In the genomic region with DNA sequence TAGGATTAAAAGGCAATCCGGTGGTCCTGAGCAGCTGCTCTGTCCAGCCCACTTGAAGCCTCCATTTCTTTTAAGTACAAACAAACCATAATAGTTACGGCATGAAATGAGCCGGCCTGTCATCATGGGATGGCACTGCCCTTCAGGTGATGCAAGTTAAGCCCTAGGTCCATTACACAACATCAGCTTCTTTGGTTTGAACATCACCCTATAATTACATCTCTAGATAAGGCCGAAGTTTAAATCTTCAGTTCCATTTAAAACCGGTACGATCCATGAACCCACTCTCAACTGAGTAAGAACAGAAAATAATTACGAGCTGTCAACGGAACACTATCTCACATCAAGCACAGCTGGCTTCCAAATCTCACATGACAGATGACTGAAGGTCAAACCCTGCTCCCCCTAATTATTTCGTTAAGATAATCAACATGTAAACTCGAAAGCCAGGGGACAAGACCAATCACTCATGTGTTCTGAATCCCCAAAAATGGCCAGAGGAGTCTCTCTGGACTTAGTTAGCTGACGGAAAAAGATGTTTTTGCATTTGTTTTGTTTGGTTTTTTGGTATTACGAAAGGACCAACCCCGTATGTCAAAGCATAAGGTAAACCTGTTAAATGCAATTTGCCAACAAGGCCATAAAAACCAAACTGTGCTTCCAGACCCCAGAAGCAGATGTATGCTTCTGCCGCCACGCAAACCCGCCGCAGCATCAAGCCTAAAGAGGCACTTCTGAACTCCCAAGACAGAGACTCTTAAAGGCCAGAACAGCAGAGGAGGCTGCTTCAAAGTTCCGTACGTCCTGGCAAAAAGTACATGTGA, we compare ENCODE assay signal across 17 cellular contexts.
"Had no signal": no experiment of that assay in that cellular context is flagged by ENCODE, and none has a peak within 500 bp of the region (broad histone marks: within the 10 kb centered on the region; RNA-seq: fewer than 3 reads in every experiment).

No MANE protein-coding gene starts in this region.

- H3K4me3 Mint-ChIP-seq: activated naive CD4-positive, alpha-beta T cell treated with anti-CD3 and anti-CD28 coated beads, Interleukin-2, amount 10 ng/mL, durations not matched to agents 7 days and 5 days; activated naive CD8-positive, alpha-beta T cell treated with anti-CD3 and anti-CD28 coated beads, Interleukin-2, amount 50 U/mL, for 24 hours; activated T-cell treated with anti-CD3 and anti-CD28 coated beads, Interleukin-2, amount 50 U/mL, for 4 hours; brain; central memory CD8-positive, alpha-beta T cell; mesothelial cell of epicardium; natural killer cell treated with Interleukin-12 subunit alpha and Interleukin-12 subunit beta and Interleukin-15 and Interleukin-18, amount 100 ng/mL, for 72 hours; stimulated activated effector memory CD8-positive, alpha-beta T cell treated with anti-CD3 and anti-CD28 coated beads, Interleukin-12 subunit alpha, Interleukin-12 subunit beta, amount 100 ng/mL, for 72 hours; T-helper 1 cell treated with Interleukin-12 subunit alpha and Interleukin-12 subunit beta and Interleukin-4 antibody, amounts not matched to agents 30 μg/mL and 1 μg/mL, for 36 hours had no signal

- H3K27me3 Mint-ChIP-seq: activated naive CD4-positive, alpha-beta T cell treated with anti-CD3 and anti-CD28 coated beads, Interleukin-2, amount 10 ng/mL, durations not matched to agents 7 days and 5 days; activated naive CD8-positive, alpha-beta T cell treated with anti-CD3 and anti-CD28 coated beads, Interleukin-2, amount 50 U/mL, for 24 hours; brain; central memory CD8-positive, alpha-beta T cell; natural killer cell treated with Interleukin-12 subunit alpha and Interleukin-12 subunit beta and Interleukin-15 and Interleukin-18, amount 100 ng/mL, for 72 hours had no signal

- H3K9me3 Mint-ChIP-seq: activated naive CD4-positive, alpha-beta T cell treated with anti-CD3 and anti-CD28 coated beads, Interleukin-2, amount 10 ng/mL, durations not matched to agents 7 days and 5 days; activated naive CD8-positive, alpha-beta T cell treated with anti-CD3 and anti-CD28 coated beads, Interleukin-2, amount 50 U/mL, for 24 hours; activated T-cell treated with anti-CD3 and anti-CD28 coated beads, Interleukin-2, amount 50 U/mL, for 4 hours; brain; central memory CD8-positive, alpha-beta T cell; mesothelial cell of epicardium; natural killer cell treated with Interleukin-12 subunit alpha and Interleukin-12 subunit beta and Interleukin-15 and Interleukin-18, amount 100 ng/mL, for 72 hours; stimulated activated effector memory CD8-positive, alpha-beta T cell treated with anti-CD3 and anti-CD28 coated beads, Interleukin-12 subunit alpha, Interleukin-12 subunit beta, amount 100 ng/mL, for 72 hours; T-helper 1 cell treated with Interleukin-12 subunit alpha and Interleukin-12 subunit beta and Interleukin-4 antibody, amounts not matched to agents 30 μg/mL and 1 μg/mL, for 36 hours had no signal

- H3K27ac Mint-ChIP-seq: activated naive CD4-positive, alpha-beta T cell treated with anti-CD3 and anti-CD28 coated beads, Interleukin-2, amount 10 ng/mL, durations not matched to agents 7 days and 5 days; activated naive CD8-positive, alpha-beta T cell treated with anti-CD3 and anti-CD28 coated beads, Interleukin-2, amount 50 U/mL, for 24 hours; brain; mesothelial cell of epicardium; natural killer cell treated with Interleukin-12 subunit alpha and Interleukin-12 subunit beta and Interleukin-15 and Interleukin-18, amount 100 ng/mL, for 72 hours; stimulated activated effector memory CD8-positive, alpha-beta T cell treated with anti-CD3 and anti-CD28 coated beads, Interleukin-12 subunit alpha, Interleukin-12 subunit beta, amount 100 ng/mL, for 72 hours; T-helper 1 cell treated with Interleukin-12 subunit alpha and Interleukin-12 subunit beta and Interleukin-4 antibody, amounts not matched to agents 30 μg/mL and 1 μg/mL, for 36 hours had no signal

- DNase-seq: activated CD4-positive, alpha-beta T cell treated with anti-CD3 and anti-CD28 coated beads, Interleukin-2, amount 50 U/mL, for 1 hour; activated CD4-positive, CD25-positive, alpha-beta regulatory T cell treated with anti-CD3 and anti-CD28 coated beads, Interleukin-2, amount 50 U/mL, for 72 hours; activated CD8-positive, alpha-beta memory T cell treated with anti-CD3 and anti-CD28 coated beads, Interleukin-2, amount 50 U/mL, for 4 hours; activated naive CD4-positive, alpha-beta T cell treated with anti-CD3 and anti-CD28 coated beads, Interleukin-2, amount 10 ng/mL, durations not matched to agents 7 days and 5 days; activated naive CD8-positive, alpha-beta T cell treated with anti-CD3 and anti-CD28 coated beads, Interleukin-2, amount 50 U/mL, for 24 hours; activated T-cell treated with anti-CD3 and anti-CD28 coated beads, Interleukin-2, amount 50 U/mL, for 4 hours; anterior cingulate cortex; left colon; stimulated activated CD4-positive, alpha-beta T cell treated with anti-CD3 and anti-CD28 coated beads, Interleukin-4, amount 100 ng/mL, for 24 hours; stomach; upper lobe of left lung had no signal
